8 cellular contexts compared by ENCODE assay signal in genomic region chr2:219245148-219245898, GRCh38. TPM values are rescaled to one million over a fixed set of nuclear protein-coding genes. Genes with fewer than 3 reads are reported as not detected.
A peak's percentile ranks its signal among the peaks of the same experiment; 100 is the strongest.
DNase-seq lines count a peak whose midpoint lies in the region; TF ChIP-seq lines count a peak whose summit lies in the region.

Gene GLB1L, minus strand, starts transcription at chr2:219245444. Its CDS starts 1,871 bp downstream, at chr2:219243573.
Gene STK16, plus strand, starts transcription at chr2:219245479. Its CDS starts 521 bp downstream, at chr2:219246000.

- H3K4me3 ChIP-seq in HAP-1 (peak within 1 kb of the TSS; percentile 89), SK-N-MC (peak within 1 kb of the TSS; percentile 99), testis (peak within 1 kb of the TSS; percentile 94)

- peaks cover 56% of the 10 kb centered on the region for H3K4me1 Mint-ChIP-seq in activated naive CD8-positive, alpha-beta T cell (ENCODE audit: low read depth)
- peaks cover 7% of the 10 kb centered on the region for H3K4me1 Mint-ChIP-seq in glutamatergic neuron (ENCODE audit: low read depth, unreplicated experiment)
- peaks cover 35% of the 10 kb centered on the region for H3K4me1 Mint-ChIP-seq in osteocyte (ENCODE audit: unreplicated experiment)

- H3K9ac ChIP-seq in SK-N-MC (ENCODE audit: insufficient read length), result peak within 1 kb of the TSS; percentile 87

- TF ChIP-seq POLR2A in testis (IDR thresholded peaks at IDR 0.05), result peak; percentile 19

- H3K27me3 ChIP-seq in HAP-1 (ENCODE audit: low read depth), result no peaks in the 10 kb centered on the region
- H3K27me3 ChIP-seq in testis, result no peaks in the 10 kb centered on the region

- intact Hi-C loops in testis (cut with DNase I; ENCODE audit: low total_unique reads), result no loop called here

- in situ Hi-C loops in HAP-1 (cut with MboI; ENCODE audit: low sequenced_read_pairs), result no loop called here

- H3K9me3 ChIP-seq in HAP-1 (no peaks in the 10 kb centered on the region; the same call in none of the 2 replicates), SK-N-MC (ENCODE audit: low read depth, low read length) (no peaks in the 10 kb centered on the region), testis (no peaks in the 10 kb centered on the region)

- no peaks in the 10 kb centered on the region for H3K27me3 Mint-ChIP-seq in activated naive CD8-positive, alpha-beta T cell
- H3K27me3 Mint-ChIP-seq in glutamatergic neuron (ENCODE audit: unreplicated experiment) (peaks cover 1% of the 10 kb centered on the region), osteocyte (ENCODE audit: unreplicated experiment) (no peaks in the 10 kb centered on the region)

- DNase-seq in GM04504 (ENCODE audit: low read depth) (peak; percentile 85), HAP-1 (ENCODE audit: low spot score in 2 of 2) (peak; percentile 68 to 93), M059J (ENCODE audit: low read depth) (peak; percentile 90), SK-N-MC (ENCODE audit: low read depth, low spot score) (no peak), glutamatergic neuron (peak; percentile 97), osteocyte (ENCODE audit: extremely low spot score, unreplicated experiment) (peak; percentile 98), testis (peak; percentile 94)

- H3K27ac Mint-ChIP-seq in activated naive CD8-positive, alpha-beta T cell, result peak within 1 kb of the TSS; percentile 97
- H3K27ac Mint-ChIP-seq in glutamatergic neuron (ENCODE audit: unreplicated experiment) (peak within 1 kb of the TSS; percentile 99), osteocyte (ENCODE audit: unreplicated experiment) (peak within 1 kb of the TSS; percentile 96)

- no peaks in the 10 kb centered on the region for H3K36me3 Mint-ChIP-seq in activated naive CD8-positive, alpha-beta T cell
- H3K36me3 Mint-ChIP-seq in glutamatergic neuron (ENCODE audit: unreplicated experiment) (no peaks in the 10 kb centered on the region), osteocyte (ENCODE audit: unreplicated experiment) (no peaks in the 10 kb centered on the region)

- H3K4me1 ChIP-seq in HAP-1 (peaks cover 5% of the 10 kb centered on the region), testis (peaks cover 11% of the 10 kb centered on the region)

- TF ChIP-seq CTCF in glutamatergic neuron (IDR thresholded peaks at IDR 0.05; ENCODE audit: partially characterized antibody, unreplicated experiment) (no peak), osteocyte (IDR thresholded peaks at IDR 0.05) (no peak), testis (IDR thresholded peaks at IDR 0.05) (no peak)

- WGBS in testis, 2 donors, result 0 to 1% methylated on average over 17 to 32 of the region's 46 CpGs

- no peaks in the 10 kb centered on the region for H3K9me3 Mint-ChIP-seq in activated naive CD8-positive, alpha-beta T cell (ENCODE audit: low read depth)
- H3K9me3 Mint-ChIP-seq in glutamatergic neuron (ENCODE audit: unreplicated experiment), result peaks cover 6% of the 10 kb centered on the region
- H3K9me3 Mint-ChIP-seq in osteocyte (ENCODE audit: unreplicated experiment), result no peaks in the 10 kb centered on the region

- peak within 1 kb of the TSS; percentile 97 for H3K4me3 Mint-ChIP-seq in activated naive CD8-positive, alpha-beta T cell
- H3K4me3 Mint-ChIP-seq in glutamatergic neuron (ENCODE audit: unreplicated experiment) (peak within 1 kb of the TSS; percentile 97), osteocyte (ENCODE audit: unreplicated experiment) (peak within 1 kb of the TSS; percentile 85)

- H3K36me3 ChIP-seq in HAP-1 (replicated peaks) (peaks cover 16% of the 10 kb centered on the region), SK-N-MC (ENCODE audit: insufficient read depth, low read length) (no peaks in the 10 kb centered on the region; the same call in 1 of the 2 replicates), testis (ENCODE audit: low read depth, missing control alignments) (no peaks in the 10 kb centered on the region)

- H3K27ac ChIP-seq in SK-N-MC (no peak within 1 kb of the TSS), testis (peak within 1 kb of the TSS; percentile 91 to 94)

RNA-seq across cellular contexts. Expression of gene GLB1L, which starts in this region (rescaled TPM):
- 6.2 and 8.0 TPM in 2 replicates for total RNA-seq in M059J (2014; rRNA removed; shearing (Covaris generic))
- total RNA-seq in glutamatergic neuron (ENCODE audit: unreplicated experiment) (6.2 TPM), osteocyte (8.8 and 9.6 TPM in 2 replicates), testis (100 to 1,000 TPM in 1 of 2 donors, 10 to 100 TPM in 1; 70.9 to 109 TPM)
- 224 TPM for polyA plus RNA-seq in testis (ENCODE audit: insufficient read depth, low read depth, low replicate concordance)

RNA-seq across cellular contexts. Expression of gene STK16, which starts in this region (rescaled TPM):
- total RNA-seq in M059J (2014; rRNA removed; shearing (Covaris generic)), result 24.5 and 33.7 TPM in 2 replicates
- total RNA-seq in glutamatergic neuron (ENCODE audit: unreplicated experiment), result 32.2 TPM
- 28.3 and 29.4 TPM in 2 replicates for total RNA-seq in osteocyte
- total RNA-seq in testis, result 10 to 100 TPM; 29.1 to 32.6 TPM
- 63.0 TPM for polyA plus RNA-seq in testis (ENCODE audit: insufficient read depth, low read depth, low replicate concordance)
